15 cellular contexts compared by ENCODE assay signal in the genomic region with DNA sequence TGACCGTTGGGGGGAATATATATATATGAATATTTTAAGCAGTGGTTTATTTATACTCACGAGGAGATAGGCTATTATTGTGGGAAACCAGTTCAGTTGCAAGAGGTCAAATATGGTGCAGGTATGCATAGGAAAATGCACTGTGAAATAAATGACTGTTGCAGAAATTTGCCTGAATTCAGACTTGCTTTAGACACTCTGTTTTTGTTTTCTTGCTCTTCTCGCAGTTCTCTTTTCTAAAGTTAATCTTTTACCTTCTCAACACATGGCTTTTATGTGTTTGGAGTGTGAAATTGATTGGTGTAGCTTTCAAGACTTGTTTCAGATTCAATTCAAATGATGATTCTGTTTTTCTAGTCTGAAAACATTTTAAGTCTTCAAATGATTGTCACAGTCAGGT.
A peak's percentile ranks its signal among the peaks of the same experiment; 100 is the strongest.
DNase-seq lines count a peak whose midpoint lies in the region; ATAC-seq and TF ChIP-seq lines count a peak whose summit lies in the region.
"Had no signal": no experiment of that assay in that cellular context is flagged by ENCODE, and none has a peak within 500 bp of the region (broad histone marks: within the 10 kb centered on the region; RNA-seq: fewer than 3 reads in every experiment).

No MANE protein-coding gene starts in this region.

- ATAC-seq in HG02610 (IDR thresholded peaks at IDR 0.05; ENCODE audit: unreplicated experiment) (peak; percentile 33), GM21723 (IDR thresholded peaks at IDR 0.05; ENCODE audit: unreplicated experiment) (no peak)
- peak; percentile 53 to 70 for ATAC-seq in stimulated activated naive B cell treated with anti-CD40 and anti-IgM and Interleukin-4, amounts not matched to agents 10 μg/mL and 1 μg/mL and 100 μg/mL, for 72 hours (replicated peaks)

- peaks cover 0 to 4% of the 10 kb centered on the region in 2 donors for H3K9me3 Mint-ChIP-seq in stimulated activated naive B cell treated with anti-CD40 and anti-IgM and Interleukin-4, amounts not matched to agents 10 μg/mL and 1 μg/mL and 100 μg/mL, for 72 hours

- H3K36me3 Mint-ChIP-seq in stimulated activated naive B cell treated with anti-CD40 and anti-IgM and Interleukin-4, amounts not matched to agents 10 μg/mL and 1 μg/mL and 100 μg/mL, for 72 hours, result peaks cover 8 to 18% of the 10 kb centered on the region in 2 donors

- CTCF ChIA-PET in HEK293T (lab: Yijun Ruan, JAX), result no interaction called here

- H3K9me3 ChIP-seq in HUES6 (ENCODE audit: control insufficient read depth, insufficient read depth, low read depth, low read length), result no peaks in the 10 kb centered on the region
- H3K9me3 ChIP-seq: tibial nerve had no signal

- H3K27me3 ChIP-seq in HUES6 (ENCODE audit: control insufficient read depth, insufficient read depth, low read length), result no peaks in the 10 kb centered on the region
- H3K27me3 ChIP-seq: tibial nerve had no signal

- DNase-seq in NCI-H82 (lab: John Stamatoyannopoulos, UW) (peak; percentile 36), NCI-H82 treated with DMSO at 0.1 percent for 48 hours (lab: John Stamatoyannopoulos, UW; ENCODE audit: unreplicated experiment) (no peak), iPS-NIHi11 (ENCODE audit: low spot score) (no peak), HEK293T (ENCODE audit: extremely low spot score) (no peak)
- DNase-seq in stimulated activated naive B cell treated with anti-CD40 and anti-IgM and Interleukin-4, amounts not matched to agents 10 μg/mL and 1 μg/mL and 100 μg/mL, for 72 hours, result no peak
- DNase-seq: activated CD8-positive, alpha-beta memory T cell treated with anti-CD3 and anti-CD28 coated beads, Interleukin-2, amount 50 U/mL, for 48 hours; erythroblast; NCI-H524 treated with DMSO at 0.1 percent for 48 hours; stimulated activated CD4-positive, alpha-beta T cell treated with anti-CD3 and anti-CD28 coated beads, Interleukin-2, amount 100 ng/mL, for 48 hours; SW 1271 had no signal

- H3K36me3 ChIP-seq in HUES6 (ENCODE audit: control insufficient read depth, insufficient read depth, low read length), result no peaks in the 10 kb centered on the region
- H3K36me3 ChIP-seq: tibial nerve had no signal

- POLR2A ChIA-PET in HEK293T (lab: Yijun Ruan, JAX), result no interaction called here

- no peak overlapping the region for H3K9ac ChIP-seq in HUES6 (ENCODE audit: low read length)

- peaks cover 33 to 66% of the 10 kb centered on the region in 2 donors for H3K4me1 Mint-ChIP-seq in stimulated activated naive B cell treated with anti-CD40 and anti-IgM and Interleukin-4, amounts not matched to agents 10 μg/mL and 1 μg/mL and 100 μg/mL, for 72 hours

- H3K27ac ChIP-seq in HUES6 (ENCODE audit: low read depth, low read length), result 0 out of 2 replicates have a peak overlapping the region, but pooled peaks have one; percentile 32
- H3K27ac ChIP-seq: 22Rv1 had no signal

- peaks cover 47% of the 10 kb centered on the region for H3K4me1 ChIP-seq in HUES6 (ENCODE audit: control insufficient read depth, insufficient read depth, low read length)

- no peak overlapping the region for H3K27ac Mint-ChIP-seq in stimulated activated naive B cell treated with anti-CD40 and anti-IgM and Interleukin-4, amounts not matched to agents 10 μg/mL and 1 μg/mL and 100 μg/mL, for 72 hours

- H3K4me3 Mint-ChIP-seq in stimulated activated naive B cell treated with anti-CD40 and anti-IgM and Interleukin-4, amounts not matched to agents 10 μg/mL and 1 μg/mL and 100 μg/mL, for 72 hours, result no peak overlapping the region

- no peak overlapping the region for H3K4me3 ChIP-seq in HUES6 (ENCODE audit: low read depth, low read length)
- H3K4me3 ChIP-seq: tibial nerve had no signal

- no peaks in the 10 kb centered on the region for H3K27me3 Mint-ChIP-seq in stimulated activated naive B cell treated with anti-CD40 and anti-IgM and Interleukin-4, amounts not matched to agents 10 μg/mL and 1 μg/mL and 100 μg/mL, for 72 hours

TF ChIP-seq in HEK293T, 16 proteins besides CTCF, POLR2A, EP300 and RAD21:
- TF ChIP-seq ELF4 (IDR thresholded peaks at IDR 0.05) (no peak), PKNOX1 (IDR thresholded peaks at IDR 0.05) (no peak)
